In the genomic region with DNA sequence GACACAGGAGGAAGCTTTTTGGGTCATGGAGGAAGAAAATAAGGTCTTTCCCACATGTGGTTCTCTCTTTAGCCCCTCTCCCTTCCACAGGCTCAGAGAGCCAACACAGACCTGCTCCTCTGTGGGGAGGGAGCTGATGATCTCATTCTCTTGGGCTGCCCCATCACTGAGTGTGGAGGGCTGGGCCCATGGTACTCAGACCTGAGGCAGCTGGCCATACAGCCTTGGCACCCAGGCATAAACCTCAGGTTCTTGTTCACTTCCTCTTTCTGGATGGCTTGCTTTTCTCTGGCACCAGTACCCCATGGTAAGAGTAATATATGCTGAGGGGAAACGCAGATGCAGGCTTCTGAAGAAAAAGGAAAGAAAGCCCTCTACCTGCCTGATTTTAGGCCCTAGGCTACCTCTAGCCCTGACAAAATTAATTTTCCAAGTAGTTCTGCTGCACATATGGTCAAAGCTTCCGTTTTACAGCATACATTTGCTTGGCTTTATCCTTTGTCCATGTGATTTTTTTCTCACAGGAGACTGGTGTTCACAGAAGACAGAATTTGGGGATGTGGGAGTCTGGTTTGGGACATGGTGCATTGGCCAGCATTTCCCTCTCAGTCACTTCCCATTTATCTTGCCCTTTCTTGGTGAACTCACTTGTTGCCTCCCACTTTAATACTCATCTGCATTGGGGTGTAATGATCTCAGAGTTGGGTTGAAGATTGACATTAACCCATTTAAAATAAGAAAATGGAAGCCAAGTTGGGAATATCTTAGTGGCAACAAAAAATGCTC, we compare ENCODE assay signal across 1 cellular context.
TF ChIP-seq lines count a peak whose summit lies in the region.

No MANE protein-coding gene starts in this region.

TF ChIP-seq in HepG2, 621 proteins besides CTCF, POLR2A, EP300 and RAD21 (continued from another document):
- TF ChIP-seq FOXK1 (CRISPR knock-in tag; IDR thresholded peaks at IDR 0.05; ENCODE audit: borderline replicate concordance, low read depth) (no peak), GFI1 (CRISPR knock-in tag; IDR thresholded peaks at IDR 0.05; ENCODE audit: borderline replicate concordance) (no peak), ZNF691 (CRISPR knock-in tag; IDR thresholded peaks at IDR 0.05; ENCODE audit: borderline replicate concordance, low read depth) (no peak), ZNF672 (CRISPR knock-in tag; IDR thresholded peaks at IDR 0.05) (no peak), ZNF75D (CRISPR knock-in tag; IDR thresholded peaks at IDR 0.05; ENCODE audit: borderline replicate concordance) (no peak), ZSCAN20 (CRISPR knock-in tag; IDR thresholded peaks at IDR 0.05; ENCODE audit: borderline replicate concordance) (no peak), NCOA1 (CRISPR knock-in tag; IDR thresholded peaks at IDR 0.05) (no peak)
TF ChIP-seq in HepG2: peak in this region for 0.
